ENCODE assay signal across 1 cellular context in the genomic region with DNA sequence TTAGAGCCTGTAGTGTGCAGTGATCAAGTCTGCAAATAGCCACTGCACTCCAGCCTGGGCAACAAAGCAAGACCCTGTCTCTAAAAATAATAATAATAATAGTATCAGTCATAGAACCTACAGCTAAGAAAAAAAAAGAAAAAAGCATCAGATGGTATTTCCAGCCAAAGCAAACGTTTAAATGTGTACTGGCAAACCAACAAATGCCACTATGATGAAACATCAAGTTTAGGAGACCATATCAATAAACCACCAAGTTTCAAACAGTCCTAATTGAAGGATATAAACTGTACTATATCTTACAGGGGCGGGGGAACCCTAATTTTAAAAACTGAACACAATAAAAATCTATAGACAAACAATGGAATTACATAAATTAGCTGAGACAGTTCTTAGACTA.
TF ChIP-seq lines count a peak whose summit lies in the region.

No MANE protein-coding gene starts in this region.

TF ChIP-seq in A549, 52 proteins besides CTCF, POLR2A, EP300 and RAD21 (continued from another document):
- TF ChIP-seq HOXB13 (CRISPR knock-in tag; IDR thresholded peaks at IDR 0.05; ENCODE audit: low read depth) (no peak), JUN (IDR thresholded peaks at IDR 0.05) (no peak), CHD4 (IDR thresholded peaks at IDR 0.05; ENCODE audit: borderline replicate concordance) (no peak), SMC3 (IDR thresholded peaks at IDR 0.05) (no peak), HEYL (CRISPR knock-in tag; IDR thresholded peaks at IDR 0.05) (no peak), HOXA7 (CRISPR knock-in tag; IDR thresholded peaks at IDR 0.05) (no peak), CEBPB (IDR thresholded peaks at IDR 0.05) (no peak), RFX5 (IDR thresholded peaks at IDR 0.05) (no peak), EHMT2 (IDR thresholded peaks at IDR 0.05; ENCODE audit: low read depth) (no peak), FOXS1 (CRISPR knock-in tag; IDR thresholded peaks at IDR 0.05) (no peak), EHF (CRISPR knock-in tag; IDR thresholded peaks at IDR 0.05) (no peak)
